12 cellular contexts compared by ENCODE assay signal in genomic region chrX:41559235-41559634, GRCh38.
DNase-seq lines count a peak whose midpoint lies in the region; ATAC-seq and TF ChIP-seq lines count a peak whose summit lies in the region.
"Had no signal": no experiment of that assay in that cellular context is flagged by ENCODE, and none has a peak within 500 bp of the region (broad histone marks: within the 10 kb centered on the region; RNA-seq: fewer than 3 reads in every experiment).

No MANE protein-coding gene starts in this region.

- H4K20me1 ChIP-seq in BLaER1 treated with 17β-estradiol and CSF1 and Interleukin-3, amounts not matched to agents 10 nM and 100 nM: peaks cover 0 to 17% (median 0%) of the 10 kb centered on the region in 11 experiments; a peak in 4 of 22 replicates

- H3K4me3 Mint-ChIP-seq in naive thymus-derived CD4-positive, alpha-beta T cell: peak overlapping the region in 4 of 10 donors; percentile 4 to 71 (median 16)

- H3K9me3 ChIP-seq in BLaER1 treated with 17β-estradiol and CSF1 and Interleukin-3, amounts not matched to agents 10 nM and 100 nM (replicated peaks in 1 of 11): no peaks in the 10 kb centered on the region
- H3K9me3 ChIP-seq in KOPT-K1 (ENCODE audit: insufficient read depth, low read length, poor library complexity, severe bottlenecking): no peaks in the 10 kb centered on the region
- no peaks in the 10 kb centered on the region for H3K9me3 ChIP-seq in adipocyte (ENCODE audit: control insufficient read depth, low read length)
- H3K9me3 ChIP-seq in naive thymus-derived CD4-positive, alpha-beta T cell (ENCODE audit: control insufficient read depth in 2 of 3, low read length in 3 of 3): no peaks in the 10 kb centered on the region
- H3K9me3 ChIP-seq in testis: no peaks in the 10 kb centered on the region
- H3K9me3 ChIP-seq in BE2C: no peaks in the 10 kb centered on the region
- no peaks in the 10 kb centered on the region for H3K9me3 ChIP-seq in mucosa of descending colon
- H3K9me3 ChIP-seq: SJCRH30 had no signal

- H3K4me3 ChIP-seq in BLaER1 treated with 17β-estradiol and CSF1 and Interleukin-3, amounts not matched to agents 10 nM and 100 nM: peak overlapping the region in 1 of 10 experiments; percentile 6; a peak in 1 of 20 replicates
- no peak overlapping the region for H3K4me3 ChIP-seq in adipocyte (ENCODE audit: low read length)
- H3K4me3 ChIP-seq in naive thymus-derived CD4-positive, alpha-beta T cell (ENCODE audit: low read length): no peak overlapping the region
- H3K4me3 ChIP-seq in testis: no peak overlapping the region
- H3K4me3 ChIP-seq in BE2C (ENCODE audit: low read depth, low read length): no peak overlapping the region
- no peak overlapping the region for H3K4me3 ChIP-seq in mucosa of descending colon
- H3K4me3 ChIP-seq: SJCRH30 had no signal

- CTCF ChIA-PET in naive thymus-derived CD4-positive, alpha-beta T cell (lab: Charles Lee): no interaction called here

- no peak for TF ChIP-seq POLR2A in testis (IDR thresholded peaks at IDR 0.05)

- TF ChIP-seq CTCF in testis (IDR thresholded peaks at IDR 0.05) (no peak), BE2C (IDR thresholded peaks at IDR 0.05; ENCODE audit: low read depth, low read length) (no peak), mucosa of descending colon (IDR thresholded peaks at IDR 0.05) (no peak)

- POLR2A ChIA-PET in naive thymus-derived CD4-positive, alpha-beta T cell (lab: Charles Lee): no interaction called here

- H3K4me2 ChIP-seq in BLaER1 treated with 17β-estradiol and CSF1 and Interleukin-3, amounts not matched to agents 10 nM and 100 nM: peak overlapping the region in 9 of 11 experiments; percentile 18 to 77 (median 54); a peak in 17 of 22 replicates

- H3K9ac ChIP-seq in BLaER1 treated with 17β-estradiol and CSF1 and Interleukin-3, amounts not matched to agents 10 nM and 100 nM: peak overlapping the region in 9 of 11 experiments; percentile 6 to 57 (median 41); a peak in 10 of 22 replicates
- peak overlapping the region; percentile 23 for H3K9ac ChIP-seq in adipocyte (ENCODE audit: low read length)

- intact Hi-C loops in naive thymus-derived CD4-positive, alpha-beta T cell (cut with micrococcal nuclease): loop anchor here in 1 of 2 donors (1.0 to 5.0 kb wide), 5 partner anchors 175 to 1998 kb away; partner anchors contain the start of gene CASK
- intact Hi-C loops in testis (cut with DNase I; ENCODE audit: low total_unique reads): no loop called here
- intact Hi-C loops in mucosa of descending colon (cut with DNase I, micrococcal nuclease): no loop called here

- peaks cover 92 to 100% (median 99%) of the 10 kb centered on the region in 11 experiments for H3K27me3 ChIP-seq in BLaER1 treated with 17β-estradiol and CSF1 and Interleukin-3, amounts not matched to agents 10 nM and 100 nM
- H3K27me3 ChIP-seq in adipocyte (replicated peaks; ENCODE audit: control insufficient read depth, insufficient read depth, low read length) (peaks cover 21% of the 10 kb centered on the region), testis (no peaks in the 10 kb centered on the region), BE2C (no peaks in the 10 kb centered on the region)
- H3K27me3 ChIP-seq in naive thymus-derived CD4-positive, alpha-beta T cell (ENCODE audit: control insufficient read depth in 2 of 2, insufficient read depth in 2 of 2, low read length in 2 of 2): no peaks in the 10 kb centered on the region
- H3K27me3 ChIP-seq: SJCRH30 had no signal

- H3K27ac ChIP-seq in BLaER1 treated with 17β-estradiol and CSF1 and Interleukin-3, amounts not matched to agents 10 nM and 100 nM: peak overlapping the region; percentile 18 to 80 (median 66); a peak in 20 of 22 replicates
- peak overlapping the region; percentile 80 for H3K27ac ChIP-seq in KOPT-K1 (ENCODE audit: low read depth, low read length, poor library complexity, severe bottlenecking)
- H3K27ac ChIP-seq in naive thymus-derived CD4-positive, alpha-beta T cell (ENCODE audit: low read depth, low read length): no peak overlapping the region
- H3K27ac ChIP-seq in testis: no peak overlapping the region
- H3K27ac ChIP-seq: SJCRH30 had no signal

- WGBS in testis, 2 donors: 18 to 35% methylated on average over 1 of the region's 1 CpG

- no peaks in the 10 kb centered on the region for H3K9me3 Mint-ChIP-seq in naive thymus-derived CD4-positive, alpha-beta T cell

- no peaks in the 10 kb centered on the region for H3K27me3 Mint-ChIP-seq in naive thymus-derived CD4-positive, alpha-beta T cell

- H3K36me3 Mint-ChIP-seq in naive thymus-derived CD4-positive, alpha-beta T cell: peaks cover 0 to 3% (median 0%) of the 10 kb centered on the region in 5 donors

- H3K27ac Mint-ChIP-seq in naive thymus-derived CD4-positive, alpha-beta T cell: peak overlapping the region in 6 of 9 donors; percentile 11 to 92 (median 40)

- peaks cover 0 to 39% (median 29%) of the 10 kb centered on the region in 7 donors for H3K4me1 Mint-ChIP-seq in naive thymus-derived CD4-positive, alpha-beta T cell

- DNase-seq in adipocyte (ENCODE audit: low read depth) (no peak), testis (no peak), BE2C (no peak), mucosa of descending colon (no peak)
- DNase-seq in naive thymus-derived CD4-positive, alpha-beta T cell: no peak
- DNase-seq: Calu3, GOT3, NCI-H146 had no signal

- no peaks in the 10 kb centered on the region; a peak in 1 of 22 replicates for H3K36me3 ChIP-seq in BLaER1 treated with 17β-estradiol and CSF1 and Interleukin-3, amounts not matched to agents 10 nM and 100 nM
- H3K36me3 ChIP-seq in KOPT-K1 (ENCODE audit: insufficient read depth, low read length): no peaks in the 10 kb centered on the region
- no peaks in the 10 kb centered on the region for H3K36me3 ChIP-seq in adipocyte (ENCODE audit: control insufficient read depth, insufficient read depth, low read length, severe bottlenecking)
- H3K36me3 ChIP-seq in naive thymus-derived CD4-positive, alpha-beta T cell (ENCODE audit: control insufficient read depth in 2 of 3, insufficient read depth in 3 of 3, low read length in 3 of 3): no peaks in the 10 kb centered on the region
- no peaks in the 10 kb centered on the region for H3K36me3 ChIP-seq in testis (ENCODE audit: low read depth, missing control alignments)
- no peaks in the 10 kb centered on the region for H3K36me3 ChIP-seq in BE2C
- H3K36me3 ChIP-seq in mucosa of descending colon (ENCODE audit: low read depth): no peaks in the 10 kb centered on the region
- H3K36me3 ChIP-seq: SJCRH30 had no signal

- peaks cover 5 to 58% (median 36%) of the 10 kb centered on the region in 10 experiments; a peak in 18 of 20 replicates for H3K4me1 ChIP-seq in BLaER1 treated with 17β-estradiol and CSF1 and Interleukin-3, amounts not matched to agents 10 nM and 100 nM
- H3K4me1 ChIP-seq in adipocyte (ENCODE audit: control insufficient read depth, insufficient read depth, low read length) (peaks cover 18% of the 10 kb centered on the region), testis (no peaks in the 10 kb centered on the region), BE2C (no peaks in the 10 kb centered on the region), mucosa of descending colon (ENCODE audit: low read depth) (no peaks in the 10 kb centered on the region)
- H3K4me1 ChIP-seq in naive thymus-derived CD4-positive, alpha-beta T cell (ENCODE audit: control insufficient read depth in 2 of 2, insufficient read depth in 2 of 2, low read length in 2 of 2): peaks cover 0 to 25% of the 10 kb centered on the region in 2 donors

- peak; percentile 36 for ATAC-seq in naive thymus-derived CD4-positive, alpha-beta T cell
- ATAC-seq in mucosa of descending colon: no peak
- no peak for ATAC-seq in SK-N-SH treated with all-trans-retinoic acid at 6 μM for 48 hours

TF ChIP-seq in SK-N-SH treated with all-trans-retinoic acid at 6 μM for 48 hours, 23 proteins besides CTCF, POLR2A, EP300 and RAD21 (continues in another document):
- TF ChIP-seq, protein P1, sequence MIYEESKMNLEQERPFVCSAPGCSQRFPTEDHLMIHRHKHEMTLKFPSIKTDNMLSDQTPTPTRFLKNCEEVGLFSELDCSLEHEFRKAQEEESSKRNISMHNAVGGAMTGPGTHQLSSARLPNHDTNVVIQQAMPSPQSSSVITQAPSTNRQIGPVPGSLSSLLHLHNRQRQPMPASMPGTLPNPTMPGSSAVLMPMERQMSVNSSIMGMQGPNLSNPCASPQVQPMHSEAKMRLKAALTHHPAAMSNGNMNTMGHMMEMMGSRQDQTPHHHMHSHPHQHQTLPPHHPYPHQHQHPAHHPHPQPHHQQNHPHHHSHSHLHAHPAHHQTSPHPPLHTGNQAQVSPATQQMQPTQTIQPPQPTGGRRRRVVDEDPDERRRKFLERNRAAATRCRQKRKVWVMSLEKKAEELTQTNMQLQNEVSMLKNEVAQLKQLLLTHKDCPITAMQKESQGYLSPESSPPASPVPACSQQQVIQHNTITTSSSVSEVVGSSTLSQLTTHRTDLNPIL (CRISPR knock-in tag; IDR thresholded peaks at IDR 0.05; ENCODE audit: low read depth): no peak
- TF ChIP-seq PATZ1 (CRISPR knock-in tag; IDR thresholded peaks at IDR 0.05; ENCODE audit: borderline replicate concordance) (no peak), CSDC2 (CRISPR knock-in tag; IDR thresholded peaks at IDR 0.05) (no peak), CSRNP3 (CRISPR knock-in tag; IDR thresholded peaks at IDR 0.05) (no peak)

Comparison
In these comparisons a context has a peak if more than half of its experiments do, and no peak if none do; other contexts are left out.
1. H3K27ac ChIP-seq: peak in BLaER1 treated with 17β-estradiol and CSF1 and Interleukin-3, amounts not matched to agents 10 nM and 100 nM (11 of 11) and KOPT-K1 (single experiment); none in naive thymus-derived CD4-positive, alpha-beta T cell (single experiment) and testis (0 of 2).